In genomic region chr2:84840306-84840705, GRCh38 we compare ENCODE assay signal across 1 cellular context.
TF ChIP-seq lines count a peak whose summit lies in the region.

No MANE protein-coding gene starts in this region.

TF ChIP-seq in IMR-90, 13 proteins besides CTCF, POLR2A, EP300 and RAD21:
- TF ChIP-seq RCOR1 (IDR thresholded peaks at IDR 0.05; ENCODE audit: insufficient replicate concordance, low read length) = no peak
- TF ChIP-seq ELK1 (IDR thresholded peaks at IDR 0.05; ENCODE audit: borderline replicate concordance, low read depth, low read length) = no peak
- no peak for TF ChIP-seq CEBPB (IDR thresholded peaks at IDR 0.05; ENCODE audit: low read depth, low read length)
- TF ChIP-seq SMC3 (IDR thresholded peaks at IDR 0.05; ENCODE audit: low read depth, low read length) = no peak
- TF ChIP-seq MAZ (IDR thresholded peaks at IDR 0.05; ENCODE audit: borderline replicate concordance, low read depth, low read length) = no peak
- TF ChIP-seq RFX5 (IDR thresholded peaks at IDR 0.05; ENCODE audit: low read depth, low read length) = no peak
- TF ChIP-seq FOS (IDR thresholded peaks at IDR 0.05; ENCODE audit: low read depth, low read length) = no peak
- no peak for TF ChIP-seq BHLHE40 (IDR thresholded peaks at IDR 0.05; ENCODE audit: low read depth, low read length)
- no peak for TF ChIP-seq MXI1 (IDR thresholded peaks at IDR 0.05; ENCODE audit: borderline replicate concordance, low read depth, low read length)
- no peak for TF ChIP-seq USF2 (IDR thresholded peaks at IDR 0.05; ENCODE audit: low read depth, low read length)
- no peak for TF ChIP-seq MAFK (IDR thresholded peaks at IDR 0.05; ENCODE audit: low read depth, low read length)
- no peak for TF ChIP-seq CHD1 (IDR thresholded peaks at IDR 0.05; ENCODE audit: low read depth, low read length)
- TF ChIP-seq NFE2L2 (IDR thresholded peaks at IDR 0.05; ENCODE audit: low read depth, low read length) = no peak
